ENCODE assay signal across 1 cellular context in the genomic region with DNA sequence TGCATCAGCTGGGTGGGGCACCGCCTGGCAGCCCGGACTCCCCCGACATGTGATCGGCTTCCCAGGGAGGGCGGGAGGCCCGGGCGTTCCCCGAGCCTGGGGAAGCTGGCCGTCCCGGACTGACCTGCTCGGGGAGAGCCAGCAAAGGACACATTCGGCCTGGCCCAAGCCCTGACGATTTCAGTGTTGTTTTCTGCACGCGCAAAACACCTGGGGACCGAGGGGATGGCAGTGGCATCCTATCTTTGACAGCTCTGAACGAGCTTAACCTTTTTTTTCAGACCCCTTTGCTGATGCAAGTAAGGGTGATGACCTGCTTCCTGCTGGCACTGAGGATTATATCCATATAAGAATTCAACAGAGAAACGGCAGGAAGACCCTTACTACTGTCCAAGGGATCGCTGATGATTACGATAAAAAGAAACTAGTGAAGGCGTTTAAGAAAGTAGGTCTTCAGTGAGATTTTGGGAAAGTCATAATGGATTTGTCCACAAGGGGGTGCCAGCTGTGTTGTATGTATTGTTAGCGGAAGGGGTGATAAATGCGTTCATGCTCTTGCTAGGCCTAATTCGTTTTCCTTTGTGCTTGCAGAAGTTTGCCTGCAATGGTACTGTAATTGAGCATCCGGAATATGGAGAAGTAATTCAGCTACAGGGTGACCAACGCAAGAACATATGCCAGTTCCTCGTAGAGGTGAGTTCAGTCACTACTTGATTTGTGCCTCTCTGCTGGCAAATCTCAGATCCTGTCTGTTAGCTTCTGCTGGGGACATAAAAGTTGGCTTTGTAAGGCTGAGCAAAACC.
TF ChIP-seq lines count a peak whose summit lies in the region.

No MANE protein-coding gene starts in this region.

TF ChIP-seq in HepG2, 621 proteins besides CTCF, POLR2A, EP300 and RAD21 (continued from another document and continues in another):
- TF ChIP-seq, protein P1, sequence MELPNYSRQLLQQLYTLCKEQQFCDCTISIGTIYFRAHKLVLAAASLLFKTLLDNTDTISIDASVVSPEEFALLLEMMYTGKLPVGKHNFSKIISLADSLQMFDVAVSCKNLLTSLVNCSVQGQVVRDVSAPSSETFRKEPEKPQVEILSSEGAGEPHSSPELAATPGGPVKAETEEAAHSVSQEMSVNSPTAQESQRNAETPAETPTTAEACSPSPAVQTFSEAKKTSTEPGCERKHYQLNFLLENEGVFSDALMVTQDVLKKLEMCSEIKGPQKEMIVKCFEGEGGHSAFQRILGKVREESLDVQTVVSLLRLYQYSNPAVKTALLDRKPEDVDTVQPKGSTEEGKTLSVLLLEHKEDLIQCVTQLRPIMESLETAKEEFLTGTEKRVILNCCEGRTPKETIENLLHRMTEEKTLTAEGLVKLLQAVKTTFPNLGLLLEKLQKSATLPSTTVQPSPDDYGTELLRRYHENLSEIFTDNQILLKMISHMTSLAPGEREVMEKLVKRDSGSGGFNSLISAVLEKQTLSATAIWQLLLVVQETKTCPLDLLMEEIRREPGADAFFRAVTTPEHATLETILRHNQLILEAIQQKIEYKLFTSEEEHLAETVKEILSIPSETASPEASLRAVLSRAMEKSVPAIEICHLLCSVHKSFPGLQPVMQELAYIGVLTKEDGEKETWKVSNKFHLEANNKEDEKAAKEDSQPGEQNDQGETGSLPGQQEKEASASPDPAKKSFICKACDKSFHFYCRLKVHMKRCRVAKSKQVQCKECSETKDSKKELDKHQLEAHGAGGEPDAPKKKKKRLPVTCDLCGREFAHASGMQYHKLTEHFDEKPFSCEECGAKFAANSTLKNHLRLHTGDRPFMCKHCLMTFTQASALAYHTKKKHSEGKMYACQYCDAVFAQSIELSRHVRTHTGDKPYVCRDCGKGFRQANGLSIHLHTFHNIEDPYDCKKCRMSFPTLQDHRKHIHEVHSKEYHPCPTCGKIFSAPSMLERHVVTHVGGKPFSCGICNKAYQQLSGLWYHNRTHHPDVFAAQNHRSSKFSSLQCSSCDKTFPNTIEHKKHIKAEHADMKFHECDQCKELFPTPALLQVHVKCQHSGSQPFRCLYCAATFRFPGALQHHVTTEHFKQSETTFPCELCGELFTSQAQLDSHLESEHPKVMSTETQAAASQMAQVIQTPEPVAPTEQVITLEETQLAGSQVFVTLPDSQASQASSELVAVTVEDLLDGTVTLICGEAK (IDR thresholded peaks at IDR 0.05) = no peak
- TF ChIP-seq, protein P1 (CRISPR knock-in tag; IDR thresholded peaks at IDR 0.05) = no peak
- TF ChIP-seq GMEB2 (CRISPR knock-in tag; IDR thresholded peaks at IDR 0.05; ENCODE audit: low read depth) = no peak
- 0 out of 2 replicates have a peak, but pooled peaks have one; percentile 13 for TF ChIP-seq GLI4 (CRISPR knock-in tag; IDR thresholded peaks at IDR 0.05; ENCODE audit: borderline replicate concordance)
- no peak for TF ChIP-seq AGO1 (IDR thresholded peaks at IDR 0.05; ENCODE audit: low read depth, low read length, poor library complexity, severe bottlenecking)
- TF ChIP-seq, protein P2, sequence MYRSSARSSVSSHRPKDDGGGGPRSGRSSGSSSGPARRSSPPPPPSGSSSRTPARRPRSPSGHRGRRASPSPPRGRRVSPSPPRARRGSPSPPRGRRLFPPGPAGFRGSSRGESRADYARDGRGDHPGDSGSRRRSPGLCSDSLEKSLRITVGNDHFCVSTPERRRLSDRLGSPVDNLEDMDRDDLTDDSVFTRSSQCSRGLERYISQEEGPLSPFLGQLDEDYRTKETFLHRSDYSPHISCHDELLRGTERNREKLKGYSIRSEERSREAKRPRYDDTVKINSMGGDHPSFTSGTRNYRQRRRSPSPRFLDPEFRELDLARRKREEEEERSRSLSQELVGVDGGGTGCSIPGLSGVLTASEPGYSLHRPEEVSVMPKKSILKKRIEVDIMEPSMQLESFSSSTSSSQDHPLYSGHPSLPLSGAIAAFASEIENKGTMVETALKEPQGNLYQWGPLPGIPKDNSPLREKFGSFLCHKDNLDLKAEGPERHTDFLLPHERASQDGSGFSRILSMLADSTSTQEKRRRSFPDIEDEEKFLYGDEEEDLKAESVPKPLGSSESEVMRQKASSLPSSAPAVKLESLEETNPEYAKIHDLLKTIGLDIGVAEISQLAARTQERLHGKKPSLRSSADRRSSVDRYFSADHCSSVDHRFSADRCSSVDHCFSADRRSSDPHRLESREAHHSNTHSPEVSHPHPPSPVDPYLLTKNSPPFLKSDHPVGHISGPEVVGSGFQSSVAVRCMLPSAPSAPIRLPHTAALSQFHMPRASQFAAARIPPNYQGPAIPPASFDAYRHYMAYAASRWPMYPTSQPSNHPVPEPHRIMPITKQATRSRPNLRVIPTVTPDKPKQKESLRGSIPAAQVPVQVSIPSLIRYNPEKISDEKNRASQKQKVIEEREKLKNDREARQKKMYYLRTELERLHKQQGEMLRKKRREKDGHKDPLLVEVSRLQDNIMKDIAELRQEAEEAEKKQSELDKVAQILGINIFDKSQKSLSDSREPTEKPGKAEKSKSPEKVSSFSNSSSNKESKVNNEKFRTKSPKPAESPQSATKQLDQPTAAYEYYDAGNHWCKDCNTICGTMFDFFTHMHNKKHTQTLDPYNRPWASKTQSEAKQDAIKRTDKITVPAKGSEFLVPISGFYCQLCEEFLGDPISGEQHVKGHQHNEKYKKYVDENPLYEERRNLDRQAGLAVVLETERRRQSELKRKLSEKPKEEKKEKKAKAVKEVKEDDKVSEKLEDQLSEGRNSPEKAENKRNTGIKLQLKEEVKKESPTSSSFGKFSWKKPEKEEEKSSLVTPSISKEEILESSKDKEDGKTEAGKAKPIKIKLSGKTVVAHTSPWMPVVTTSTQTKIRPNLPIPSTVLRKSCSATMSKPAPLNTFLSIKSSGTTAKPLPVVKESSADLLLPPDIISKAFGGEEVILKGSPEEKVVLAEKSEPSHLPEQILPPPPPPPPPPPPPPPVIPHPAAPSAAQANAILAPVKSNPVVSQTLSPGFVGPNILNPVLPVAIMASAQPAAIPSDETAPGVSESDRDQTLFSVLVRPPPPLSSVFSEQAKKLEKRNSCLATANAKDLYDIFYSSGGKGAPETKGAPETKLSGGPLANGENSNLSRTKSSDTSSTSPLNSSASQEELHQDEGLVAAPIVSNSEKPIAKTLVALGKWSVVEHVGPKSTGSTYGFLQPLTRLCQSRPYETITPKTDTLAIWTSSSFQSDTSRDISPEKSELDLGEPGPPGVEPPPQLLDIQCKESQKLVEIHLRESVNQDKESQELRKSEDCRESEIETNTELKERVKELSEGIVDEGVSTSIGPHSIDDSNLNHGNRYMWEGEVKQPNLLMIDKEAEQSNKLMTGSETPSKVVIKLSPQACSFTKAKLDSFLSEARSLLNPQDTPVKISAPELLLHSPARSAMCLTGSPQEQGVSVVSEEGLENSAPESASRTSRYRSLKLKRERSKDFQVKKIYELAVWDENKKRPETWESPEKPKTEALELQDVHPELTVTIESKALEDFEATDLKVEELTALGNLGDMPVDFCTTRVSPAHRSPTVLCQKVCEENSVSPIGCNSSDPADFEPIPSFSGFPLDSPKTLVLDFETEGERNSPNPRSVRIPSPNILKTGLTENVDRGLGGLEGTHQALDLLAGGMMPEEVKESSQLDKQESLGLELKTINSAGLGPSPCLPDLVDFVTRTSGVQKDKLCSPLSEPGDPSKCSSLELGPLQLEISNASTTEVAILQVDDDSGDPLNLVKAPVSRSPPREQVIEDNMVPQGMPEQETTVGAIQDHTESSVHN (CRISPR knock-in tag; IDR thresholded peaks at IDR 0.05) = no peak
- TF ChIP-seq KDM6A (CRISPR knock-in tag; IDR thresholded peaks at IDR 0.05; ENCODE audit: low read depth) = no peak
- TF ChIP-seq KMT2A (CRISPR knock-in tag; IDR thresholded peaks at IDR 0.05) = no peak
- no peak for TF ChIP-seq ZNF414 (CRISPR knock-in tag; IDR thresholded peaks at IDR 0.05)
- TF ChIP-seq ZSCAN22 (CRISPR knock-in tag; IDR thresholded peaks at IDR 0.05) = no peak
- TF ChIP-seq, protein P3, sequence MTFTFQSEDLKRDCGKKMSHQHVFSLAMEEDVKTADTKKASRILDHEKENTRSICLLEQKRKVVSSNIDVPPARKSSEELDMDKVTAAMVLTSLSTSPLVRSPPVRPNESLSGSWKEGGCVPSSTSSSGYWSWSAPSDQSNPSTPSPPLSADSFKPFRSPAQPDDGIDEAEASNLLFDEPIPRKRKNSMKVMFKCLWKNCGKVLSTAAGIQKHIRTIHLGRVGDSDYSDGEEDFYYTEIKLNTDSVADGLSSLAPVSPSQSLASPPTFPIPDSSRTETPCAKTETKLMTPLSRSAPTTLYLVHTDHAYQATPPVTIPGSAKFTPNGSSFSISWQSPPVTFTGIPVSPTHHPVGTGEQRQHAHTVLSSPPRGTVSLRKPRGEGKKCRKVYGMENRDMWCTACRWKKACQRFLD (CRISPR knock-in tag; IDR thresholded peaks at IDR 0.05; ENCODE audit: borderline replicate concordance) = no peak
- no peak for TF ChIP-seq ZNF382 (CRISPR knock-in tag; IDR thresholded peaks at IDR 0.05; ENCODE audit: borderline replicate concordance)
- 0 out of 2 replicates have a peak, but pooled peaks have one; percentile 34 for TF ChIP-seq NFKBIZ (CRISPR knock-in tag; IDR thresholded peaks at IDR 0.05)
- no peak for TF ChIP-seq WIZ (CRISPR knock-in tag; IDR thresholded peaks at IDR 0.05)
- TF ChIP-seq MATR3 (CRISPR knock-in tag; IDR thresholded peaks at IDR 0.05) = no peak
- TF ChIP-seq ZNF737 (CRISPR knock-in tag; IDR thresholded peaks at IDR 0.05; ENCODE audit: borderline replicate concordance) = peak; percentile 76; the same call in 1 of the 2 replicates
- no peak for TF ChIP-seq RFXAP (CRISPR knock-in tag; IDR thresholded peaks at IDR 0.05; ENCODE audit: borderline replicate concordance)
- TF ChIP-seq PHF5A (CRISPR knock-in tag; IDR thresholded peaks at IDR 0.05; ENCODE audit: low read depth, unreplicated experiment) = no peak
- TF ChIP-seq ZFY (CRISPR knock-in tag; IDR thresholded peaks at IDR 0.05) = no peak
- no peak for TF ChIP-seq ZNF672 (CRISPR knock-in tag; IDR thresholded peaks at IDR 0.05)
- TF ChIP-seq MTF2 (CRISPR knock-in tag; IDR thresholded peaks at IDR 0.05; ENCODE audit: borderline replicate concordance) = no peak
- no peak; the same call in 1 of the 2 replicates for TF ChIP-seq ZC3H4 (CRISPR knock-in tag; IDR thresholded peaks at IDR 0.05; ENCODE audit: borderline replicate concordance)
- TF ChIP-seq NCOA1 (CRISPR knock-in tag; IDR thresholded peaks at IDR 0.05) = no peak
- TF ChIP-seq KLF11 (CRISPR knock-in tag; IDR thresholded peaks at IDR 0.05) = no peak
- TF ChIP-seq, protein P4, sequence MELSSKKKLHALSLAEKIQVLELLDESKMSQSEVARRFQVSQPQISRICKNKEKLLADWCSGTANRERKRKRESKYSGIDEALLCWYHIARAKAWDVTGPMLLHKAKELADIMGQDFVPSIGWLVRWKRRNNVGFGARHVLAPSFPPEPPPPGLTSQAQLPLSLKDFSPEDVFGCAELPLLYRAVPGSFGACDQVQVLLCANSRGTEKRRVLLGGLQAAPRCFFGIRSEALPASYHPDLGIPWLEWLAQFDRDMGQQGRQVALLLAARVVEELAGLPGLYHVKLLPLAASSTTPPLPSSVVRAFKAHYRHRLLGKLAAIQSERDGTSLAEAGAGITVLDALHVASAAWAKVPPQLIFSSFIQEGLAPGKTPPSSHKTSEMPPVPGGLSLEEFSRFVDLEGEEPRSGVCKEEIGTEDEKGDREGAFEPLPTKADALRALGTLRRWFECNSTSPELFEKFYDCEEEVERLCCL (CRISPR knock-in tag; IDR thresholded peaks at IDR 0.05; ENCODE audit: borderline replicate concordance) = no peak
- TF ChIP-seq ATF1 (CRISPR knock-in tag; IDR thresholded peaks at IDR 0.05) = peak; percentile 67; the same call in 1 of the 2 replicates
- TF ChIP-seq ZNF235 (CRISPR knock-in tag; IDR thresholded peaks at IDR 0.05; ENCODE audit: borderline replicate concordance) = peak; percentile 55
- peak; percentile 73; the same call in 1 of the 2 replicates for TF ChIP-seq KDM4B (CRISPR knock-in tag; IDR thresholded peaks at IDR 0.05)
- TF ChIP-seq ZNF143 (CRISPR knock-in tag; IDR thresholded peaks at IDR 0.05) = no peak; the same call in 1 of the 2 replicates
- TF ChIP-seq TCF12 (IDR thresholded peaks at IDR 0.05) = no peak
- no peak for TF ChIP-seq TCF12 (CRISPR knock-in tag; IDR thresholded peaks at IDR 0.05)
- TF ChIP-seq ZNF629 (CRISPR knock-in tag; conservative IDR thresholded peaks at IDR 0.05) = no peak
- TF ChIP-seq ZNF260 (CRISPR knock-in tag; IDR thresholded peaks at IDR 0.05; ENCODE audit: borderline replicate concordance, low read depth) = no peak
